12 cellular contexts compared by ENCODE assay signal in genomic region chr11:5922749-5923426, GRCh38. TPM values are rescaled to one million over a fixed set of nuclear protein-coding genes. Genes with fewer than 3 reads are reported as not detected.
DNase-seq lines count a peak whose midpoint lies in the region; ATAC-seq and TF ChIP-seq lines count a peak whose summit lies in the region.
"Had no signal": no experiment of that assay in that cellular context is flagged by ENCODE, and none has a peak within 500 bp of the region (broad histone marks: within the 10 kb centered on the region; RNA-seq: fewer than 3 reads in every experiment).

No MANE protein-coding gene starts in this region.

- no peaks in the 10 kb centered on the region for H3K9me3 ChIP-seq in ascending aorta
- H3K9me3 ChIP-seq: Peyer's patch had no signal

- DNase-seq in activated naive CD4-positive, alpha-beta T cell treated with Interleukin-2 at 50 U/mL for 16 hours = peak; percentile 11
- no peak for DNase-seq in activated naive CD4-positive, alpha-beta T cell treated with anti-CD3 and anti-CD28 coated beads, Interleukin-2, amount 10 ng/mL, durations not matched to agents 7 days and 5 days
- peak; percentile 28 for DNase-seq in OCI-M1 (lab: John Stamatoyannopoulos, UW)
- peak; percentile 29 for DNase-seq in stimulated activated CD8-positive, alpha-beta memory T cell treated with anti-CD3 and anti-CD28 coated beads, Interleukin-4, amount 100 ng/mL, for 48 hours
- no peak for DNase-seq in left ventricle myocardium superior
- DNase-seq in ascending aorta (ENCODE audit: low spot score in 2 of 2) = no peak
- DNase-seq in head of caudate nucleus = no peak
- DNase-seq: occipital lobe, Peyer's patch had no signal

- peak; percentile 79 for ATAC-seq in HG02840 (IDR thresholded peaks at IDR 0.05; ENCODE audit: low FRiP score, unreplicated experiment)
- ATAC-seq in left ventricle myocardium superior = no peak
- ATAC-seq: gastroesophageal sphincter had no signal

- H3K4me1 ChIP-seq in ascending aorta = no peaks in the 10 kb centered on the region
- H3K4me1 ChIP-seq: BLaER1 treated with 17β-estradiol and CSF1 and Interleukin-3, amounts not matched to agents 10 nM and 100 nM; gastroesophageal sphincter; Peyer's patch had no signal

- H3K27ac Mint-ChIP-seq in activated naive CD4-positive, alpha-beta T cell treated with anti-CD3 and anti-CD28 coated beads, Interleukin-2, amount 10 ng/mL, durations not matched to agents 7 days and 5 days = no peak overlapping the region

- H3K27me3 ChIP-seq in ascending aorta = no peaks in the 10 kb centered on the region
- H3K27me3 ChIP-seq: BLaER1 treated with 17β-estradiol and CSF1 and Interleukin-3, amounts not matched to agents 10 nM and 100 nM; gastroesophageal sphincter; Peyer's patch had no signal

- CTCF ChIA-PET in activated naive CD4-positive, alpha-beta T cell treated with anti-CD3 and anti-CD28 coated beads, Interleukin-2, amount 10 ng/mL, durations not matched to agents 7 days and 5 days (lab: Charles Lee) = no interaction called here

- H3K4me3 Mint-ChIP-seq in activated naive CD4-positive, alpha-beta T cell treated with anti-CD3 and anti-CD28 coated beads, Interleukin-2, amount 10 ng/mL, durations not matched to agents 7 days and 5 days = no peak overlapping the region

- no peaks in the 10 kb centered on the region for H3K36me3 ChIP-seq in ascending aorta
- H3K36me3 ChIP-seq: BLaER1 treated with 17β-estradiol and CSF1 and Interleukin-3, amounts not matched to agents 10 nM and 100 nM; gastroesophageal sphincter; Peyer's patch had no signal

- no peak for TF ChIP-seq CTCF in ascending aorta (IDR thresholded peaks at IDR 0.05)

- no peaks in the 10 kb centered on the region for H3K36me3 Mint-ChIP-seq in activated naive CD4-positive, alpha-beta T cell treated with anti-CD3 and anti-CD28 coated beads, Interleukin-2, amount 10 ng/mL, durations not matched to agents 7 days and 5 days

- no peaks in the 10 kb centered on the region for H3K4me1 Mint-ChIP-seq in activated naive CD4-positive, alpha-beta T cell treated with anti-CD3 and anti-CD28 coated beads, Interleukin-2, amount 10 ng/mL, durations not matched to agents 7 days and 5 days

- H3K4me3 ChIP-seq in ascending aorta = no peak overlapping the region
- H3K4me3 ChIP-seq: BLaER1 treated with 17β-estradiol and CSF1 and Interleukin-3, amounts not matched to agents 10 nM and 100 nM; gastroesophageal sphincter; Peyer's patch had no signal

- intact Hi-C loops in left ventricle myocardium superior (cut with micrococcal nuclease) (no loop called here), ascending aorta (cut with DNase I) (no loop called here), head of caudate nucleus (cut with DNase I) (no loop called here)

- no peaks in the 10 kb centered on the region for H3K27me3 Mint-ChIP-seq in activated naive CD4-positive, alpha-beta T cell treated with anti-CD3 and anti-CD28 coated beads, Interleukin-2, amount 10 ng/mL, durations not matched to agents 7 days and 5 days

- no peak overlapping the region for H3K27ac ChIP-seq in ascending aorta
- H3K27ac ChIP-seq: gastroesophageal sphincter, Peyer's patch had no signal

- H3K9me3 Mint-ChIP-seq in activated naive CD4-positive, alpha-beta T cell treated with anti-CD3 and anti-CD28 coated beads, Interleukin-2, amount 10 ng/mL, durations not matched to agents 7 days and 5 days = peaks cover 2% of the 10 kb centered on the region

RNA-seq across cellular contexts. Expression of gene OR56A3, which starts 19.2 kb away (rescaled TPM):
- total RNA-seq in left ventricle myocardium superior (not detected), ascending aorta (not detected)
- total RNA-seq: gastroesophageal sphincter, occipital lobe, Peyer's patch had no signal

RNA-seq across cellular contexts. Expression of gene OR52E5, which starts 29.9 kb away (rescaled TPM):
- total RNA-seq in left ventricle myocardium superior = not detected
- total RNA-seq in ascending aorta = not detected
- total RNA-seq: gastroesophageal sphincter, occipital lobe, Peyer's patch had no signal

RNA-seq across cellular contexts. Expression of gene OR52E4, which starts 42.5 kb away (rescaled TPM):
- not detected for total RNA-seq in left ventricle myocardium superior
- total RNA-seq in ascending aorta = not detected
- total RNA-seq: gastroesophageal sphincter, occipital lobe, Peyer's patch had no signal

RNA-seq across cellular contexts. Expression of gene OR56A5, which starts 45.4 kb away (rescaled TPM):
- total RNA-seq in left ventricle myocardium superior (not detected), ascending aorta (not detected)
- total RNA-seq: gastroesophageal sphincter, occipital lobe, Peyer's patch had no signal

Comparison
In these comparisons a context has a peak if more than half of its experiments do, and no peak if none do; other contexts are left out.
1. DNase-seq: peak in activated naive CD4-positive, alpha-beta T cell treated with Interleukin-2 at 50 U/mL for 16 hours (single experiment), OCI-M1 (single experiment) and stimulated activated CD8-positive, alpha-beta memory T cell treated with anti-CD3 and anti-CD28 coated beads, Interleukin-4, amount 100 ng/mL, for 48 hours (single experiment); none in activated naive CD4-positive, alpha-beta T cell treated with anti-CD3 and anti-CD28 coated beads, Interleukin-2, amount 10 ng/mL, durations not matched to agents 7 days and 5 days (single experiment), left ventricle myocardium superior (single experiment), ascending aorta (0 of 2) and head of caudate nucleus (0 of 42).